1 cellular context compared by ENCODE assay signal in the genomic region with DNA sequence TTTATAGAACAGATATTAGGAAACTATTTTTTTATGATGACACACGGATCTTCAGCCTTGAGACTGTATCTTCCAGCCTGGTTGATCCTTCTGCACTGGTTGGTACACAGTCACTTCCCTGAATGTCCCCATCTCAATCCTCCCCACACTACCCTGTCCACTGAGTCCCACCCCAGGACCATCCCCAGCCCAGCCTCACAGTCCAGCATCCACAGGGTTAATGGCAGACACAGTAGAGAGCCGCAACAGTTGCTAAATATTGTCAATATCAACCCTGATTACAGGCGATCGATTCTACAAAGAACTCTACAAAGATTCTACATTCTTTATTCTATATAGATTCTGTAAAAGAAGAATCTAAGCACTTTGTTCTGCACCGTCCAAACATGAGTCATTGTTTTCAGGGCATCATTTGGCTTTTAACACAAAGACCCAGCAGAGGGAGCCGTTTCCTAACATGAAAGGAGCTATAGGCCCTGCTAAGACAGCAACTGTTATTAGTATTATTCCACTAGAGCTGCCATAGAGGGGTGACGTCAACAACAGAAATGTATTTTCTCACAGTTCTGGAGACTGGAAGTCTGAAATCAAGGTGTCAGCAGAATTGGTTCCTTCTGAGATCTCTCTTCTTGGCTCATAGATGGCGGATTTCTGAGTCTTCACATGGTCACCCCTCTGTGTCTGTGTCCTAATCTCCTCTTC.
TF ChIP-seq lines count a peak whose summit lies in the region.

No MANE protein-coding gene starts in this region.

TF ChIP-seq in HEK293, 187 proteins besides CTCF, POLR2A, EP300 and RAD21 (continued from another document and continues in another):
- TF ChIP-seq, protein P1, sequence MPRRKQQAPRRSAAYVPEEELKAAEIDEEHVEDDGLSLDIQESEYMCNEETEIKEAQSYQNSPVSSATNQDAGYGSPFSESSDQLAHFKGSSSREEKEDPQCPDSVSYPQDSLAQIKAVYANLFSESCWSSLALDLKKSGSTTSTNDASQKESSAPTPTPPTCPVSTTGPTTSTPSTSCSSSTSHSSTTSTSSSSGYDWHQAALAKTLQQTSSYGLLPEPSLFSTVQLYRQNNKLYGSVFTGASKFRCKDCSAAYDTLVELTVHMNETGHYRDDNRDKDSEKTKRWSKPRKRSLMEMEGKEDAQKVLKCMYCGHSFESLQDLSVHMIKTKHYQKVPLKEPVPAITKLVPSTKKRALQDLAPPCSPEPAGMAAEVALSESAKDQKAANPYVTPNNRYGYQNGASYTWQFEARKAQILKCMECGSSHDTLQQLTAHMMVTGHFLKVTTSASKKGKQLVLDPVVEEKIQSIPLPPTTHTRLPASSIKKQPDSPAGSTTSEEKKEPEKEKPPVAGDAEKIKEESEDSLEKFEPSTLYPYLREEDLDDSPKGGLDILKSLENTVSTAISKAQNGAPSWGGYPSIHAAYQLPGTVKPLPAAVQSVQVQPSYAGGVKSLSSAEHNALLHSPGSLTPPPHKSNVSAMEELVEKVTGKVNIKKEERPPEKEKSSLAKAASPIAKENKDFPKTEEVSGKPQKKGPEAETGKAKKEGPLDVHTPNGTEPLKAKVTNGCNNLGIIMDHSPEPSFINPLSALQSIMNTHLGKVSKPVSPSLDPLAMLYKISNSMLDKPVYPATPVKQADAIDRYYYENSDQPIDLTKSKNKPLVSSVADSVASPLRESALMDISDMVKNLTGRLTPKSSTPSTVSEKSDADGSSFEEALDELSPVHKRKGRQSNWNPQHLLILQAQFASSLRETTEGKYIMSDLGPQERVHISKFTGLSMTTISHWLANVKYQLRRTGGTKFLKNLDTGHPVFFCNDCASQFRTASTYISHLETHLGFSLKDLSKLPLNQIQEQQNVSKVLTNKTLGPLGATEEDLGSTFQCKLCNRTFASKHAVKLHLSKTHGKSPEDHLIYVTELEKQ (tag by site-specific recombination; IDR thresholded peaks at IDR 0.05; ENCODE audit: borderline replicate concordance) = no peak
- TF ChIP-seq ZNF707 (tag by site-specific recombination; IDR thresholded peaks at IDR 0.05) (no peak), ZNF521 (tag by site-specific recombination; IDR thresholded peaks at IDR 0.05) (no peak), SALL2 (tag by site-specific recombination; IDR thresholded peaks at IDR 0.05; ENCODE audit: borderline replicate concordance) (no peak), ZNF184 (tag by site-specific recombination; IDR thresholded peaks at IDR 0.05) (peak; percentile 90), ZNF23 (tag by site-specific recombination; IDR thresholded peaks at IDR 0.05; ENCODE audit: borderline replicate concordance) (no peak), ZNF624 (tag by site-specific recombination; IDR thresholded peaks at IDR 0.05) (no peak), ZFP41 (tag by site-specific recombination; IDR thresholded peaks at IDR 0.05; ENCODE audit: borderline replicate concordance) (no peak), MZF1 (tag by site-specific recombination; IDR thresholded peaks at IDR 0.05; ENCODE audit: borderline replicate concordance) (no peak), SP7 (tag by site-specific recombination; IDR thresholded peaks at IDR 0.05) (peak; percentile 85), RBAK (tag by site-specific recombination; IDR thresholded peaks at IDR 0.05) (no peak), SP2 (tag by site-specific recombination; IDR thresholded peaks at IDR 0.05) (no peak), ZNF16 (tag by site-specific recombination; IDR thresholded peaks at IDR 0.05; ENCODE audit: low read depth) (no peak), ZNF76 (tag by site-specific recombination; IDR thresholded peaks at IDR 0.05; ENCODE audit: borderline replicate concordance, low read depth) (peak; percentile 21), ZBTB17 (tag by site-specific recombination; IDR thresholded peaks at IDR 0.05) (peak; percentile 79), ZNF155 (tag by site-specific recombination; IDR thresholded peaks at IDR 0.05) (no peak), ZNF629 (tag by site-specific recombination; IDR thresholded peaks at IDR 0.05) (peak; percentile 96), ZNF596 (tag by site-specific recombination; IDR thresholded peaks at IDR 0.05) (no peak), ZNF561 (tag by site-specific recombination; IDR thresholded peaks at IDR 0.05; ENCODE audit: borderline replicate concordance) (peak; percentile 60; the same call in 1 of the 2 replicates), KLF9 (tag by site-specific recombination; IDR thresholded peaks at IDR 0.05; ENCODE audit: low read depth) (no peak; the same call in 1 of the 2 replicates), ZEB2 (tag by site-specific recombination; IDR thresholded peaks at IDR 0.05) (peak; percentile 56; the same call in 1 of the 2 replicates), ZBTB21 (tag by site-specific recombination; IDR thresholded peaks at IDR 0.05) (peak; percentile 92), ZNF610 (tag by site-specific recombination; IDR thresholded peaks at IDR 0.05; ENCODE audit: borderline replicate concordance) (no peak), ZBTB1 (tag by site-specific recombination; IDR thresholded peaks at IDR 0.05) (no peak), ZNF366 (tag by site-specific recombination; conservative IDR thresholded peaks at IDR 0.05) (no peak), ZNF571 (tag by site-specific recombination; IDR thresholded peaks at IDR 0.05) (no peak), ZNF394 (tag by site-specific recombination; IDR thresholded peaks at IDR 0.05; ENCODE audit: borderline replicate concordance) (peak; percentile 61; the same call in 1 of the 2 replicates), ZNF837 (tag by site-specific recombination; IDR thresholded peaks at IDR 0.05) (no peak), OSR2 (tag by site-specific recombination; IDR thresholded peaks at IDR 0.05) (no peak), ZNF335 (tag by site-specific recombination; conservative IDR thresholded peaks at IDR 0.05) (0 out of 2 replicates have a peak, but pooled peaks have one; percentile 10), TCF7L2 (IDR thresholded peaks at IDR 0.05; ENCODE audit: borderline replicate concordance, low read depth, low read length) (peak; percentile 25; the same call in 1 of the 2 replicates), ZNF654 (tag by site-specific recombination; IDR thresholded peaks at IDR 0.05; ENCODE audit: low read depth) (peak; percentile 99), ZNF791 (tag by site-specific recombination; IDR thresholded peaks at IDR 0.05) (no peak), ZNF433 (tag by site-specific recombination; IDR thresholded peaks at IDR 0.05; ENCODE audit: low read depth) (no peak), ZNF132 (tag by site-specific recombination; IDR thresholded peaks at IDR 0.05; ENCODE audit: borderline replicate concordance) (no peak), ZNF514 (tag by site-specific recombination; IDR thresholded peaks at IDR 0.05) (no peak), KLF10 (tag by site-specific recombination; IDR thresholded peaks at IDR 0.05) (peak; percentile 67; the same call in 1 of the 2 replicates), GFI1B (tag by site-specific recombination; IDR thresholded peaks at IDR 0.05) (no peak)
- TF ChIP-seq, protein P2, sequence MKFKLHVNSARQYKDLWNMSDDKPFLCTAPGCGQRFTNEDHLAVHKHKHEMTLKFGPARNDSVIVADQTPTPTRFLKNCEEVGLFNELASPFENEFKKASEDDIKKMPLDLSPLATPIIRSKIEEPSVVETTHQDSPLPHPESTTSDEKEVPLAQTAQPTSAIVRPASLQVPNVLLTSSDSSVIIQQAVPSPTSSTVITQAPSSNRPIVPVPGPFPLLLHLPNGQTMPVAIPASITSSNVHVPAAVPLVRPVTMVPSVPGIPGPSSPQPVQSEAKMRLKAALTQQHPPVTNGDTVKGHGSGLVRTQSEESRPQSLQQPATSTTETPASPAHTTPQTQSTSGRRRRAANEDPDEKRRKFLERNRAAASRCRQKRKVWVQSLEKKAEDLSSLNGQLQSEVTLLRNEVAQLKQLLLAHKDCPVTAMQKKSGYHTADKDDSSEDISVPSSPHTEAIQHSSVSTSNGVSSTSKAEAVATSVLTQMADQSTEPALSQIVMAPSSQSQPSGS (tag by site-specific recombination; IDR thresholded peaks at IDR 0.05; ENCODE audit: low read depth) = peak; percentile 98
- TF ChIP-seq, protein P3, sequence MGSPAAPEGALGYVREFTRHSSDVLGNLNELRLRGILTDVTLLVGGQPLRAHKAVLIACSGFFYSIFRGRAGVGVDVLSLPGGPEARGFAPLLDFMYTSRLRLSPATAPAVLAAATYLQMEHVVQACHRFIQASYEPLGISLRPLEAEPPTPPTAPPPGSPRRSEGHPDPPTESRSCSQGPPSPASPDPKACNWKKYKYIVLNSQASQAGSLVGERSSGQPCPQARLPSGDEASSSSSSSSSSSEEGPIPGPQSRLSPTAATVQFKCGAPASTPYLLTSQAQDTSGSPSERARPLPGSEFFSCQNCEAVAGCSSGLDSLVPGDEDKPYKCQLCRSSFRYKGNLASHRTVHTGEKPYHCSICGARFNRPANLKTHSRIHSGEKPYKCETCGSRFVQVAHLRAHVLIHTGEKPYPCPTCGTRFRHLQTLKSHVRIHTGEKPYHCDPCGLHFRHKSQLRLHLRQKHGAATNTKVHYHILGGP (tag by site-specific recombination; IDR thresholded peaks at IDR 0.05) = no peak
- TF ChIP-seq, protein P4, sequence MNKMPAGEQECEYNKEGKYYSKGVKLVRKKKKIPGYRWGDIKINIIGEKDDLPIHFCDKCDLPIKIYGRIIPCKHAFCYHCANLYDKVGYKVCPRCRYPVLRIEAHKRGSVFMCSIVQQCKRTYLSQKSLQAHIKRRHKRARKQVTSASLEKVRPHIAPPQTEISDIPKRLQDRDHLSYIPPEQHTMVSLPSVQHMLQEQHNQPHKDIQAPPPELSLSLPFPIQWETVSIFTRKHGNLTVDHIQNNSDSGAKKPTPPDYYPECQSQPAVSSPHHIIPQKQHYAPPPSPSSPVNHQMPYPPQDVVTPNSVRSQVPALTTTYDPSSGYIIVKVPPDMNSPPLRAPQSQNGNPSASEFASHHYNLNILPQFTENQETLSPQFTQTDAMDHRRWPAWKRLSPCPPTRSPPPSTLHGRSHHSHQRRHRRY (tag by site-specific recombination; IDR thresholded peaks at IDR 0.05) = no peak
- TF ChIP-seq, protein P5, sequence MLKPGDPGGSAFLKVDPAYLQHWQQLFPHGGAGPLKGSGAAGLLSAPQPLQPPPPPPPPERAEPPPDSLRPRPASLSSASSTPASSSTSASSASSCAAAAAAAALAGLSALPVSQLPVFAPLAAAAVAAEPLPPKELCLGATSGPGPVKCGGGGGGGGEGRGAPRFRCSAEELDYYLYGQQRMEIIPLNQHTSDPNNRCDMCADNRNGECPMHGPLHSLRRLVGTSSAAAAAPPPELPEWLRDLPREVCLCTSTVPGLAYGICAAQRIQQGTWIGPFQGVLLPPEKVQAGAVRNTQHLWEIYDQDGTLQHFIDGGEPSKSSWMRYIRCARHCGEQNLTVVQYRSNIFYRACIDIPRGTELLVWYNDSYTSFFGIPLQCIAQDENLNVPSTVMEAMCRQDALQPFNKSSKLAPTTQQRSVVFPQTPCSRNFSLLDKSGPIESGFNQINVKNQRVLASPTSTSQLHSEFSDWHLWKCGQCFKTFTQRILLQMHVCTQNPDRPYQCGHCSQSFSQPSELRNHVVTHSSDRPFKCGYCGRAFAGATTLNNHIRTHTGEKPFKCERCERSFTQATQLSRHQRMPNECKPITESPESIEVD (tag by site-specific recombination; IDR thresholded peaks at IDR 0.05) = peak; percentile 47; the same call in 1 of the 2 replicates
- TF ChIP-seq, protein P6, sequence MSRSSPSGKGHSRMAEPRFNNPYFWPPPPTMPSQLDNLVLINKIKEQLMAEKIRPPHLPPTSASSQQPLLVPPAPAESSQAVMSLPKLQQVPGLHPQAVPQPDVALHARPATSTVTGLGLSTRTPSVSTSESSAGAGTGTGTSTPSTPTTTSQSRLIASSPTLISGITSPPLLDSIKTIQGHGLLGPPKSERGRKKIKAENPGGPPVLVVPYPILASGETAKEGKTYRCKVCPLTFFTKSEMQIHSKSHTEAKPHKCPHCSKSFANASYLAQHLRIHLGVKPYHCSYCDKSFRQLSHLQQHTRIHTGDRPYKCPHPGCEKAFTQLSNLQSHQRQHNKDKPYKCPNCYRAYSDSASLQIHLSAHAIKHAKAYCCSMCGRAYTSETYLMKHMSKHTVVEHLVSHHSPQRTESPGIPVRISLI (tag by site-specific recombination; IDR thresholded peaks at IDR 0.05) = no peak
- TF ChIP-seq, protein P7, sequence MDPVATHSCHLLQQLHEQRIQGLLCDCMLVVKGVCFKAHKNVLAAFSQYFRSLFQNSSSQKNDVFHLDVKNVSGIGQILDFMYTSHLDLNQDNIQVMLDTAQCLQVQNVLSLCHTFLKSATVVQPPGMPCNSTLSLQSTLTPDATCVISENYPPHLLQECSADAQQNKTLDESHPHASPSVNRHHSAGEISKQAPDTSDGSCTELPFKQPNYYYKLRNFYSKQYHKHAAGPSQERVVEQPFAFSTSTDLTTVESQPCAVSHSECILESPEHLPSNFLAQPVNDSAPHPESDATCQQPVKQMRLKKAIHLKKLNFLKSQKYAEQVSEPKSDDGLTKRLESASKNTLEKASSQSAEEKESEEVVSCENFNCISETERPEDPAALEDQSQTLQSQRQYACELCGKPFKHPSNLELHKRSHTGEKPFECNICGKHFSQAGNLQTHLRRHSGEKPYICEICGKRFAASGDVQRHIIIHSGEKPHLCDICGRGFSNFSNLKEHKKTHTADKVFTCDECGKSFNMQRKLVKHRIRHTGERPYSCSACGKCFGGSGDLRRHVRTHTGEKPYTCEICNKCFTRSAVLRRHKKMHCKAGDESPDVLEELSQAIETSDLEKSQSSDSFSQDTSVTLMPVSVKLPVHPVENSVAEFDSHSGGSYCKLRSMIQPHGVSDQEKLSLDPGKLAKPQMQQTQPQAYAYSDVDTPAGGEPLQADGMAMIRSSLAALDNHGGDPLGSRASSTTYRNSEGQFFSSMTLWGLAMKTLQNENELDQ (tag by site-specific recombination; IDR thresholded peaks at IDR 0.05; ENCODE audit: low read depth) = no peak
- TF ChIP-seq, protein P8, sequence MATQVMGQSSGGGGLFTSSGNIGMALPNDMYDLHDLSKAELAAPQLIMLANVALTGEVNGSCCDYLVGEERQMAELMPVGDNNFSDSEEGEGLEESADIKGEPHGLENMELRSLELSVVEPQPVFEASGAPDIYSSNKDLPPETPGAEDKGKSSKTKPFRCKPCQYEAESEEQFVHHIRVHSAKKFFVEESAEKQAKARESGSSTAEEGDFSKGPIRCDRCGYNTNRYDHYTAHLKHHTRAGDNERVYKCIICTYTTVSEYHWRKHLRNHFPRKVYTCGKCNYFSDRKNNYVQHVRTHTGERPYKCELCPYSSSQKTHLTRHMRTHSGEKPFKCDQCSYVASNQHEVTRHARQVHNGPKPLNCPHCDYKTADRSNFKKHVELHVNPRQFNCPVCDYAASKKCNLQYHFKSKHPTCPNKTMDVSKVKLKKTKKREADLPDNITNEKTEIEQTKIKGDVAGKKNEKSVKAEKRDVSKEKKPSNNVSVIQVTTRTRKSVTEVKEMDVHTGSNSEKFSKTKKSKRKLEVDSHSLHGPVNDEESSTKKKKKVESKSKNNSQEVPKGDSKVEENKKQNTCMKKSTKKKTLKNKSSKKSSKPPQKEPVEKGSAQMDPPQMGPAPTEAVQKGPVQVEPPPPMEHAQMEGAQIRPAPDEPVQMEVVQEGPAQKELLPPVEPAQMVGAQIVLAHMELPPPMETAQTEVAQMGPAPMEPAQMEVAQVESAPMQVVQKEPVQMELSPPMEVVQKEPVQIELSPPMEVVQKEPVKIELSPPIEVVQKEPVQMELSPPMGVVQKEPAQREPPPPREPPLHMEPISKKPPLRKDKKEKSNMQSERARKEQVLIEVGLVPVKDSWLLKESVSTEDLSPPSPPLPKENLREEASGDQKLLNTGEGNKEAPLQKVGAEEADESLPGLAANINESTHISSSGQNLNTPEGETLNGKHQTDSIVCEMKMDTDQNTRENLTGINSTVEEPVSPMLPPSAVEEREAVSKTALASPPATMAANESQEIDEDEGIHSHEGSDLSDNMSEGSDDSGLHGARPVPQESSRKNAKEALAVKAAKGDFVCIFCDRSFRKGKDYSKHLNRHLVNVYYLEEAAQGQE (tag by site-specific recombination; IDR thresholded peaks at IDR 0.05) = no peak
